Comparison of ENCODE assay signal across 15 cellular contexts in genomic region chr5:4212981-4213819, GRCh38.
"Had no signal": no experiment of that assay in that cellular context is flagged by ENCODE, and none has a peak within 500 bp of the region (broad histone marks: within the 10 kb centered on the region; RNA-seq: fewer than 3 reads in every experiment).

No MANE protein-coding gene starts in this region.

- H3K36me3 ChIP-seq: cardiac muscle cell, pancreas, spleen had no signal

- ATAC-seq: activated CD8-positive, alpha-beta memory T cell treated with anti-CD3 and anti-CD28 coated beads, Interleukin-2, amount 10 ng/mL, durations not matched to agents 7 days and 5 days; left colon; pancreas; sciatic nerve; stimulated activated naive CD8-positive, alpha-beta T cell treated with anti-CD3 and anti-CD28 coated beads, Interleukin-15, amount 100 ng/mL, for 72 hours had no signal

- DNase-seq: activated CD4-positive, alpha-beta memory T cell treated with anti-CD3 and anti-CD28 coated beads for 36 hours; activated CD4-positive, alpha-beta T cell treated with anti-CD3 and anti-CD28 coated beads for 1 hour; activated CD8-positive, alpha-beta memory T cell treated with anti-CD3 and anti-CD28 coated beads, Interleukin-2, amount 10 ng/mL, durations not matched to agents 7 days and 5 days; activated effector memory CD4-positive, alpha-beta T cell treated with Interleukin-2 at 50 U/mL for 16 hours; activated naive CD4-positive, alpha-beta T cell treated with anti-CD3 and anti-CD28 coated beads, Interleukin-2, amount 50 U/mL, for 16 hours; activated T-cell treated with anti-CD3 and anti-CD28 coated beads, Interleukin-2, amount 50 U/mL, for 1 hour; hippocampal formation; left colon; midbrain; pancreas; spleen; stimulated activated naive CD8-positive, alpha-beta T cell treated with anti-CD3 and anti-CD28 coated beads, Interleukin-15, amount 100 ng/mL, for 72 hours had no signal

- H3K9me3 ChIP-seq: pancreas had no signal

- H3K27me3 ChIP-seq: cardiac muscle cell, pancreas, spleen had no signal

- H3K27ac ChIP-seq: cardiac muscle cell, pancreas, spleen had no signal

- H3K4me3 ChIP-seq: cardiac muscle cell, lung, pancreas, spleen had no signal

- H3K4me1 ChIP-seq: pancreas, spleen had no signal
